18 cellular contexts compared by ENCODE assay signal in genomic region chr17:80384078-80384960, GRCh38. TPM values are rescaled to one million over a fixed set of nuclear protein-coding genes. Genes with fewer than 3 reads are reported as not detected.
DNase-seq lines count a peak whose midpoint lies in the region; ATAC-seq and TF ChIP-seq lines count a peak whose summit lies in the region.
"Had no signal": no experiment of that assay in that cellular context is flagged by ENCODE, and none has a peak within 500 bp of the region (broad histone marks: within the 10 kb centered on the region; RNA-seq: fewer than 3 reads in every experiment).

No MANE protein-coding gene starts in this region.

- no peaks in the 10 kb centered on the region for H3K9me3 ChIP-seq in suprapubic skin
- H3K9me3 ChIP-seq: testis had no signal

- ATAC-seq in stimulated activated naive CD8-positive, alpha-beta T cell treated with anti-CD3 and anti-CD28 coated beads, Interleukin-15, amount 100 ng/mL, for 72 hours: no peak
- ATAC-seq: Panc1, SK-N-SH treated with all-trans-retinoic acid at 6 μM for 48 hours had no signal

- peaks cover 14% of the 10 kb centered on the region for H3K36me3 Mint-ChIP-seq in activated naive CD4-positive, alpha-beta T cell treated with anti-CD3 and anti-CD28 coated beads, Interleukin-2, amount 50 U/mL, for 24 hours
- H3K36me3 Mint-ChIP-seq in activated CD4-positive, alpha-beta memory T cell treated with anti-CD3 and anti-CD28 coated beads, Interleukin-2, amount 10 ng/mL, durations not matched to agents 7 days and 5 days (ENCODE audit: low read depth): peaks cover 96% of the 10 kb centered on the region
- H3K36me3 Mint-ChIP-seq in immature natural killer cell: peaks cover 19 to 91% (median 50%) of the 10 kb centered on the region in 3 donors

- no peak overlapping the region for H3K4me3 Mint-ChIP-seq in activated naive CD4-positive, alpha-beta T cell treated with anti-CD3 and anti-CD28 coated beads, Interleukin-2, amount 50 U/mL, for 24 hours
- no peak overlapping the region for H3K4me3 Mint-ChIP-seq in activated CD4-positive, alpha-beta memory T cell treated with anti-CD3 and anti-CD28 coated beads, Interleukin-2, amount 10 ng/mL, durations not matched to agents 7 days and 5 days
- no peak overlapping the region for H3K4me3 Mint-ChIP-seq in immature natural killer cell
- H3K4me3 Mint-ChIP-seq in stimulated activated naive CD8-positive, alpha-beta T cell treated with anti-CD3 and anti-CD28 coated beads, Interleukin-15, amount 100 ng/mL, for 72 hours: no peak overlapping the region

- H3K4me1 ChIP-seq in suprapubic skin: no peaks in the 10 kb centered on the region

- no peaks in the 10 kb centered on the region for H3K4me1 Mint-ChIP-seq in activated naive CD4-positive, alpha-beta T cell treated with anti-CD3 and anti-CD28 coated beads, Interleukin-2, amount 50 U/mL, for 24 hours
- H3K4me1 Mint-ChIP-seq in activated CD4-positive, alpha-beta memory T cell treated with anti-CD3 and anti-CD28 coated beads, Interleukin-2, amount 10 ng/mL, durations not matched to agents 7 days and 5 days: peaks cover 12% of the 10 kb centered on the region
- H3K4me1 Mint-ChIP-seq in immature natural killer cell: no peaks in the 10 kb centered on the region
- H3K4me1 Mint-ChIP-seq in stimulated activated naive CD8-positive, alpha-beta T cell treated with anti-CD3 and anti-CD28 coated beads, Interleukin-15, amount 100 ng/mL, for 72 hours: peaks cover 14% of the 10 kb centered on the region

- CTCF ChIA-PET in activated CD4-positive, alpha-beta memory T cell treated with anti-CD3 and anti-CD28 coated beads, Interleukin-2, amount 10 ng/mL, durations not matched to agents 7 days and 5 days (lab: Charles Lee): interaction anchor here (0.6 to 1.0 kb wide), 2 partner anchors 188 to 602 kb away, joined by 3 read pairs; no protein-coding TSS in a partner anchor

- H3K27ac Mint-ChIP-seq in activated naive CD4-positive, alpha-beta T cell treated with anti-CD3 and anti-CD28 coated beads, Interleukin-2, amount 50 U/mL, for 24 hours: peak overlapping the region; percentile 62
- peak overlapping the region; percentile 77 for H3K27ac Mint-ChIP-seq in activated CD4-positive, alpha-beta memory T cell treated with anti-CD3 and anti-CD28 coated beads, Interleukin-2, amount 10 ng/mL, durations not matched to agents 7 days and 5 days
- peak overlapping the region in 5 of 6 donors; percentile 18 to 73 (median 32) for H3K27ac Mint-ChIP-seq in immature natural killer cell
- peak overlapping the region; percentile 84 to 89 for H3K27ac Mint-ChIP-seq in stimulated activated naive CD8-positive, alpha-beta T cell treated with anti-CD3 and anti-CD28 coated beads, Interleukin-15, amount 100 ng/mL, for 72 hours

- no peak for DNase-seq in activated naive CD4-positive, alpha-beta T cell treated with Interleukin-2 at 50 U/mL for 16 hours
- DNase-seq in activated CD4-positive, alpha-beta memory T cell treated with anti-CD3 and anti-CD28 coated beads, Interleukin-2, amount 10 ng/mL, durations not matched to agents 7 days and 5 days: no peak
- DNase-seq in immature natural killer cell (no peak), suprapubic skin (ENCODE audit: low spot score in 2 of 2) (no peak), HuH-7.5 (ENCODE audit: low spot score) (no peak), DMS 273 treated with DMSO at 0.1 percent for 48 hours (lab: John Stamatoyannopoulos, UW) (no peak)
- DNase-seq in stimulated activated naive CD8-positive, alpha-beta T cell treated with anti-CD3 and anti-CD28 coated beads, Interleukin-15, amount 100 ng/mL, for 72 hours: no peak
- DNase-seq: central memory CD4-positive, alpha-beta T cell; effector memory CD4-positive, alpha-beta T cell; GF-D8; hypothalamus; NCI-H1694 treated with DMSO at 0.1 percent for 48 hours; NCI-H2227 treated with DMSO at 0.1 percent for 48 hours; stimulated activated CD4-positive, alpha-beta T cell treated with anti-CD3 and anti-CD28 coated beads, Interleukin-4, amount 100 ng/mL, for 1 hour; testis had no signal

- TF ChIP-seq CTCF in suprapubic skin (IDR thresholded peaks at IDR 0.05): no peak

- H3K27me3 Mint-ChIP-seq in activated naive CD4-positive, alpha-beta T cell treated with anti-CD3 and anti-CD28 coated beads, Interleukin-2, amount 50 U/mL, for 24 hours: no peaks in the 10 kb centered on the region
- H3K27me3 Mint-ChIP-seq in activated CD4-positive, alpha-beta memory T cell treated with anti-CD3 and anti-CD28 coated beads, Interleukin-2, amount 10 ng/mL, durations not matched to agents 7 days and 5 days: no peaks in the 10 kb centered on the region
- peaks cover 14 to 41% (median 33%) of the 10 kb centered on the region in 3 donors for H3K27me3 Mint-ChIP-seq in immature natural killer cell (ENCODE audit: low read depth in 3 of 3)
- no peaks in the 10 kb centered on the region for H3K27me3 Mint-ChIP-seq in stimulated activated naive CD8-positive, alpha-beta T cell treated with anti-CD3 and anti-CD28 coated beads, Interleukin-15, amount 100 ng/mL, for 72 hours

- H3K27ac ChIP-seq in suprapubic skin: no peak overlapping the region
- H3K27ac ChIP-seq: testis had no signal

- H3K36me3 ChIP-seq in suprapubic skin: peaks cover 98% of the 10 kb centered on the region

- TF ChIP-seq EP300 in suprapubic skin (IDR thresholded peaks at IDR 0.05): no peak

- POLR2A ChIA-PET in activated CD4-positive, alpha-beta memory T cell treated with anti-CD3 and anti-CD28 coated beads, Interleukin-2, amount 10 ng/mL, durations not matched to agents 7 days and 5 days (lab: Charles Lee): interaction anchor here (0.7 to 3.8 kb wide), 9 partner anchors 8 to 136 kb away, joined by 3 to 26 read pairs (median 4); no protein-coding TSS in a partner anchor

- 86% methylated on average over 23 of the region's 24 CpGs for WGBS in suprapubic skin

- no peak overlapping the region for H3K4me3 ChIP-seq in suprapubic skin
- H3K4me3 ChIP-seq: testis had no signal

- H3K27me3 ChIP-seq in suprapubic skin: no peaks in the 10 kb centered on the region
- H3K27me3 ChIP-seq: testis had no signal

- H3K9me3 Mint-ChIP-seq in activated naive CD4-positive, alpha-beta T cell treated with anti-CD3 and anti-CD28 coated beads, Interleukin-2, amount 50 U/mL, for 24 hours: no peaks in the 10 kb centered on the region
- H3K9me3 Mint-ChIP-seq in activated CD4-positive, alpha-beta memory T cell treated with anti-CD3 and anti-CD28 coated beads, Interleukin-2, amount 10 ng/mL, durations not matched to agents 7 days and 5 days: no peaks in the 10 kb centered on the region
- H3K9me3 Mint-ChIP-seq in immature natural killer cell: no peaks in the 10 kb centered on the region
- no peaks in the 10 kb centered on the region for H3K9me3 Mint-ChIP-seq in stimulated activated naive CD8-positive, alpha-beta T cell treated with anti-CD3 and anti-CD28 coated beads, Interleukin-15, amount 100 ng/mL, for 72 hours

- TF ChIP-seq POLR2A in suprapubic skin (IDR thresholded peaks at IDR 0.05): no peak

RNA-seq across cellular contexts. Expression of gene ENDOV, which starts 30.6 kb away (rescaled TPM):
- 10 to 100 TPM; 14.2 to 16.2 TPM for total RNA-seq in activated CD4-positive, alpha-beta memory T cell treated with anti-CD3 and anti-CD28 coated beads, Interleukin-2, amount 10 ng/mL, durations not matched to agents 7 days and 5 days
- polyA plus RNA-seq in immature natural killer cell: 10 to 100 TPM in 1 of 3 donors, 1 to 10 TPM in 2; 8.1 to 11.7 (median 8.7) TPM
- 10 to 100 TPM; 17.1 to 47.8 (median 19.3) TPM for total RNA-seq in suprapubic skin

Comparison
In these comparisons a context has a peak if more than half of its experiments do, and no peak if none do; other contexts are left out.
1. H3K27ac Mint-ChIP-seq: peak in every context shown above with its lines; median percentile 86 in stimulated activated naive CD8-positive, alpha-beta T cell treated with anti-CD3 and anti-CD28 coated beads, Interleukin-15, amount 100 ng/mL, for 72 hours; 77 in activated CD4-positive, alpha-beta memory T cell treated with anti-CD3 and anti-CD28 coated beads, Interleukin-2, amount 10 ng/mL, durations not matched to agents 7 days and 5 days; 62 in activated naive CD4-positive, alpha-beta T cell treated with anti-CD3 and anti-CD28 coated beads, Interleukin-2, amount 50 U/mL, for 24 hours; 32 in immature natural killer cell.